Comparison of ENCODE assay signal across 25 cellular contexts in the genomic region with DNA sequence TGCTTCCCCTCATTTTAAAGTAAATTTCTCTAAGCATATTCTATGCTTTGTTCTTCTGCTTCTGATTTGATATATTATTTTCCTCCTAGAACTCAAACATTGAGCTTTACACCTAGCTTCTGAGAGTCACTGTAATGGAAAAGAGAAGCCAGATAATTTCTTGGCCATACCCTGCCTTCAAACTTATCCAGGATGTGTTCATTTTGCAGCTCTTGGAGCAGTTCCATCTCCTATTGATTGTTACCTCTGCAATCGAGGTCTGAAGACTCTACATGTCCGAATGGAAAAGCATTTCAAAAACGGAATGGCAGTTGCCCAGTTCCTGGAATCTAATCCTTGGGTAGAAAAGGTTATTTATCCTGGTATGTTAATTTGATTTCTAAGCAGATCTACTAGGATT. TPM values are rescaled to one million over a fixed set of nuclear protein-coding genes. Genes with fewer than 3 reads are reported as not detected.
DNase-seq lines count a peak whose midpoint lies in the region; ATAC-seq, FAIRE-seq and TF ChIP-seq lines count a peak whose summit lies in the region.
"Had no signal": no experiment of that assay in that cellular context is flagged by ENCODE, and none has a peak within 500 bp of the region (broad histone marks: within the 10 kb centered on the region; RNA-seq: fewer than 3 reads in every experiment).

No MANE protein-coding gene starts in this region.

- H2AFZ ChIP-seq in HepG2 (ENCODE audit: low read length), result no peak overlapping the region

- H3K27me3 ChIP-seq in liver (ENCODE audit: control insufficient read depth in 4 of 4, insufficient read depth in 4 of 4, low read length in 3 of 4) (no peaks in the 10 kb centered on the region), HepG2 (ENCODE audit: control insufficient read depth in 1 of 2, insufficient read depth in 2 of 2, low read length in 2 of 2) (no peaks in the 10 kb centered on the region), right lobe of liver (no peaks in the 10 kb centered on the region)
- H3K27me3 ChIP-seq: BE2C, BLaER1 had no signal

- DNase-seq in HepG2 (ENCODE audit: low spot score) (no peak), dedifferentiated amniotic fluid mesenchymal stem cell (ENCODE audit: extremely low spot score) (peak; percentile 7), right lobe of liver (no peak), EL (no peak), SW 1271 (lab: John Stamatoyannopoulos, UW) (no peak), Ammon's horn (ENCODE audit: low spot score) (no peak)
- DNase-seq: AML-193; BE2C; C1 segment of cervical spinal cord; CD4-positive, alpha-beta memory T cell; CD4-positive, CD25-positive, alpha-beta regulatory T cell; CD8-positive, alpha-beta memory T cell; COR-L47; DMS 273 treated with DMSO at 0.1 percent for 48 hours; DMS153; DMS53; DMS79; DND-41; GF-D8 had no signal

- in situ Hi-C loops in HepG2 (cut with HindIII; ENCODE audit: extremely low pct_ligation_motif_present, low pct_unique_long_range_greater_than_20kb), result no loop called here

- H3K36me3 ChIP-seq in liver (ENCODE audit: control insufficient read depth in 4 of 4, insufficient read depth in 3 of 4, low read depth in 1 of 4, low read length in 3 of 4) (peaks cover 5 to 57% (median 39%) of the 10 kb centered on the region in 4 donors), HepG2 (replicated peaks in 1 of 2; ENCODE audit: control insufficient read depth in 1 of 2, insufficient read depth in 2 of 2, low read length in 2 of 2) (peaks cover 12 to 58% of the 10 kb centered on the region in 2 experiments), right lobe of liver (peaks cover 0 to 72% (median 10%) of the 10 kb centered on the region in 4 donors)
- H3K36me3 ChIP-seq: BE2C had no signal

- POLR2A ChIA-PET in HepG2 (lab: Yijun Ruan, JAX), result no interaction called here

- H3K4me1 ChIP-seq in liver (ENCODE audit: control insufficient read depth in 4 of 4, insufficient read depth in 4 of 4, low read length in 3 of 4) (peaks cover 0 to 14% (median 9%) of the 10 kb centered on the region in 4 donors), HepG2 (ENCODE audit: insufficient read depth, low read length) (no peaks in the 10 kb centered on the region), right lobe of liver (peaks cover 0 to 14% (median 8%) of the 10 kb centered on the region in 4 donors)
- H3K4me1 ChIP-seq: BE2C, BLaER1 had no signal

- no peak overlapping the region for H3K4me2 ChIP-seq in HepG2 (ENCODE audit: low read depth, low read length)
- H3K4me2 ChIP-seq: A549, BLaER1 had no signal

- WGBS in liver, result 30% methylated on average over 3 of the region's 3 CpGs
- WGBS in HepG2 (ENCODE audit: low lambda C conversion rate), result 84% methylated on average over 3 of the region's 3 CpGs
- WGBS in right lobe of liver (ENCODE audit: insufficient coverage, low coverage, low lambda C conversion rate, missing lambda C conversion rate), result 33% methylated on average over 3 of the region's 3 CpGs

- TF ChIP-seq POLR2A in HepG2 (IDR thresholded peaks at IDR 0.05; ENCODE audit: insufficient read depth in 1 of 2, low read depth in 2 of 2, low read length in 2 of 2), result no peak
- no peak for TF ChIP-seq POLR2A in right lobe of liver (IDR thresholded peaks at IDR 0.05)

- no peak for FAIRE-seq in HepG2 (lab: Jason Lieb, UNC)
- FAIRE-seq: A549, GM12891, GM18507 had no signal

- intact Hi-C loops in HepG2 (cut with micrococcal nuclease; ENCODE audit: unreplicated experiment) (no loop called here), right lobe of liver (cut with DNase I) (no loop called here)

- no peak for ATAC-seq in HepG2
- peak; percentile 63 to 84 (median 81) for ATAC-seq in right lobe of liver
- ATAC-seq: A549 had no signal

- H3K4me3 ChIP-seq in liver (ENCODE audit: low read depth in 1 of 3, low read length in 3 of 3) (no peak overlapping the region), HepG2 (replicated peaks in 1 of 3; ENCODE audit: insufficient read depth in 1 of 3, low read depth in 2 of 3, low read length in 3 of 3) (no peak overlapping the region), right lobe of liver (no peak overlapping the region)
- H3K4me3 ChIP-seq: A549, BLaER1 had no signal

- TF ChIP-seq RAD21 in liver (IDR thresholded peaks at IDR 0.05), result no peak
- no peak for TF ChIP-seq RAD21 in HepG2 (CRISPR knock-in tag; IDR thresholded peaks at IDR 0.05)

- CTCF ChIA-PET in HepG2 (lab: Yijun Ruan, JAX; ENCODE audit: low intra/inter-chr PET ratio, low total read pairs), result no interaction called here

- no peak for TF ChIP-seq EP300 in HepG2 (IDR thresholded peaks at IDR 0.05; ENCODE audit: low read depth in 2 of 2, low read length in 2 of 2)
- TF ChIP-seq EP300 in HepG2 (CRISPR knock-in tag; IDR thresholded peaks at IDR 0.05; ENCODE audit: borderline replicate concordance), result no peak

- H3K27ac ChIP-seq in liver (ENCODE audit: low read depth in 1 of 2, low read length in 2 of 2) (no peak overlapping the region), HepG2 (ENCODE audit: extremely low read length, insufficient read depth, low read length) (no peak overlapping the region), right lobe of liver (peak overlapping the region in 1 of 3 donors; percentile 10)
- H3K27ac ChIP-seq: 22Rv1, A549, BLaER1 had no signal

- no TSS peak for BruUV-seq in HepG2 (replicated peaks; lab: Mats Ljungman, UMichigan)

- H3K79me2 ChIP-seq in HepG2 (ENCODE audit: insufficient read depth, low read length), result no peaks in the 10 kb centered on the region

- TF ChIP-seq CTCF in liver (IDR thresholded peaks at IDR 0.05; ENCODE audit: low read depth, low read length, missing input control) (no peak), HepG2 (CRISPR knock-in tag; IDR thresholded peaks at IDR 0.05) (no peak), right lobe of liver (IDR thresholded peaks at IDR 0.05) (no peak)

- H3K9ac ChIP-seq in liver (ENCODE audit: low read depth in 1 of 2, low read length in 2 of 2) (no peak overlapping the region), HepG2 (ENCODE audit: insufficient read depth, low read depth, low read length) (no peak overlapping the region)
- H3K9ac ChIP-seq: BLaER1 had no signal

- H4K20me1 ChIP-seq in HepG2 (ENCODE audit: insufficient read depth, low read length), result no peaks in the 10 kb centered on the region
- H4K20me1 ChIP-seq: BLaER1 had no signal

- H3K9me3 ChIP-seq in liver (ENCODE audit: control insufficient read depth in 4 of 4, low read length in 3 of 4) (no peaks in the 10 kb centered on the region), HepG2 (ENCODE audit: low read length) (no peaks in the 10 kb centered on the region), right lobe of liver (no peaks in the 10 kb centered on the region)
- H3K9me3 ChIP-seq: A549, BE2C, BLaER1 had no signal

TF ChIP-seq in liver, 16 proteins besides CTCF, POLR2A, EP300 and RAD21 (continues in another document):
- TF ChIP-seq, protein P1, sequence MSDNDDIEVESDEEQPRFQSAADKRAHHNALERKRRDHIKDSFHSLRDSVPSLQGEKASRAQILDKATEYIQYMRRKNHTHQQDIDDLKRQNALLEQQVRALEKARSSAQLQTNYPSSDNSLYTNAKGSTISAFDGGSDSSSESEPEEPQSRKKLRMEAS (IDR thresholded peaks at IDR 0.05), result no peak
- no peak for TF ChIP-seq TAF1 (conservative IDR thresholded peaks at IDR 0.05)

TF ChIP-seq in HepG2, 621 proteins besides CTCF, POLR2A, EP300 and RAD21 (continues in another document):
- TF ChIP-seq ZNF3 (CRISPR knock-in tag; IDR thresholded peaks at IDR 0.05) (no peak), POGZ (CRISPR knock-in tag; IDR thresholded peaks at IDR 0.05) (no peak), KLF15 (CRISPR knock-in tag; IDR thresholded peaks at IDR 0.05; ENCODE audit: borderline replicate concordance) (no peak), ZC3H13 (CRISPR knock-in tag; IDR thresholded peaks at IDR 0.05) (no peak), FOSL2 (CRISPR knock-in tag; IDR thresholded peaks at IDR 0.05) (no peak)
- TF ChIP-seq, protein P2, sequence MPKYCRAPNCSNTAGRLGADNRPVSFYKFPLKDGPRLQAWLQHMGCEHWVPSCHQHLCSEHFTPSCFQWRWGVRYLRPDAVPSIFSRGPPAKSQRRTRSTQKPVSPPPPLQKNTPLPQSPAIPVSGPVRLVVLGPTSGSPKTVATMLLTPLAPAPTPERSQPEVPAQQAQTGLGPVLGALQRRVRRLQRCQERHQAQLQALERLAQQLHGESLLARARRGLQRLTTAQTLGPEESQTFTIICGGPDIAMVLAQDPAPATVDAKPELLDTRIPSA (CRISPR knock-in tag; IDR thresholded peaks at IDR 0.05; ENCODE audit: borderline replicate concordance), result no peak

RNA-seq across cellular contexts. Expression of a gene that starts 20.8 kb away (rescaled TPM):
- total RNA-seq in liver (10 to 100 TPM in 1 of 2 donors, 1 to 10 TPM in 1; 8.9 to 40.7 TPM), HepG2 (2016; rRNA removed; fragmentation: Illumina TruSeq; extraction: Trizol) (8.7 and 12.4 TPM in 2 replicates), right lobe of liver (10 to 100 TPM; 32.3 to 85.7 (median 49.0) TPM)
- polyA plus RNA-seq in liver (10 to 100 TPM; 49.0 to 49.4 TPM), HepG2 (2011; rRNA removed) (15.7 and 19.7 TPM in 2 replicates)
- 1.1 and 1.7 TPM in 2 replicates for total RNA-seq in HepG2 (2016; cell fraction: cytosol; rRNA removed; fragmentation: Illumina TruSeq; extraction: Trizol; ENCODE audit: low read depth)
- total RNA-seq in HepG2 (2016; cell fraction: insoluble cytoplasmic fraction; rRNA removed; fragmentation: Illumina TruSeq; extraction: Trizol), result 9.9 and 12.2 TPM in 2 replicates
- 2.9 and 3.5 TPM in 2 replicates for total RNA-seq in HepG2 (2016; cell fraction: membrane; rRNA removed; fragmentation: Illumina TruSeq; extraction: Trizol)
- 8.8 and 11.7 TPM in 2 replicates for total RNA-seq in HepG2 (2016; cell fraction: nucleus; rRNA removed; fragmentation: Illumina TruSeq; extraction: Trizol)
- polyA plus RNA-seq in HepG2 (2011; cell fraction: cytosol; rRNA removed), result 18.3 and 19.4 TPM in 2 replicates
- 10.9 and 15.1 TPM in 2 replicates for polyA plus RNA-seq in HepG2 (2011; cell fraction: nucleus; rRNA removed)
- 18.2 and 26.6 TPM in 2 replicates for polyA plus RNA-seq in HepG2 (2012)
- polyA plus RNA-seq in HepG2 (2016; cell fraction: cytosol; fragmentation: Illumina TruSeq; extraction: Trizol; ENCODE audit: low read depth), result 0.96 and 1.1 TPM in 2 replicates
- polyA plus RNA-seq in HepG2 (2016; cell fraction: insoluble cytoplasmic fraction; fragmentation: Illumina TruSeq; extraction: Trizol; ENCODE audit: low read depth), result 14.7 and 15.0 TPM in 2 replicates
- polyA plus RNA-seq in HepG2 (2016; cell fraction: membrane; fragmentation: Illumina TruSeq; extraction: Trizol; ENCODE audit: low read depth), result 1.5 and 2.0 TPM in 2 replicates
- 10.0 and 12.8 TPM in 2 replicates for polyA plus RNA-seq in HepG2 (2016; cell fraction: nucleus; fragmentation: Illumina TruSeq; extraction: Trizol; ENCODE audit: insufficient read depth, low read depth)
- 33.7 and 40.4 TPM in 2 replicates for polyA minus RNA-seq in HepG2 (2011; rRNA and poly(A)+ RNA removed; ENCODE audit: low replicate concordance)
- polyA minus RNA-seq in HepG2 (2011; cell fraction: cytosol; rRNA and poly(A)+ RNA removed), result 13.9 and 16.7 TPM in 2 replicates
- polyA minus RNA-seq in HepG2 (2011; cell fraction: nucleus; rRNA and poly(A)+ RNA removed), result 24.0 and 32.6 TPM in 2 replicates
